Comparison of ENCODE assay signal across 1 cellular context in genomic region chr4:159060161-159060560, GRCh38.
A peak's percentile ranks its signal among the peaks of the same experiment; 100 is the strongest.
TF ChIP-seq lines count a peak whose summit lies in the region.

No MANE protein-coding gene starts in this region.

TF ChIP-seq in HEK293, 187 proteins besides CTCF, POLR2A, EP300 and RAD21 (continued from another document):
- TF ChIP-seq PRDM10 (tag by site-specific recombination; IDR thresholded peaks at IDR 0.05): 0 out of 2 replicates have a peak, but pooled peaks have one; percentile 29
- no peak for TF ChIP-seq ZNF501 (tag by site-specific recombination; IDR thresholded peaks at IDR 0.05)
- TF ChIP-seq ZNF239 (tag by site-specific recombination; IDR thresholded peaks at IDR 0.05): no peak
- TF ChIP-seq ZNF19 (tag by site-specific recombination; IDR thresholded peaks at IDR 0.05; ENCODE audit: low read depth): no peak
- TF ChIP-seq ZNF639 (tag by site-specific recombination; IDR thresholded peaks at IDR 0.05): no peak
